In the genomic region with DNA sequence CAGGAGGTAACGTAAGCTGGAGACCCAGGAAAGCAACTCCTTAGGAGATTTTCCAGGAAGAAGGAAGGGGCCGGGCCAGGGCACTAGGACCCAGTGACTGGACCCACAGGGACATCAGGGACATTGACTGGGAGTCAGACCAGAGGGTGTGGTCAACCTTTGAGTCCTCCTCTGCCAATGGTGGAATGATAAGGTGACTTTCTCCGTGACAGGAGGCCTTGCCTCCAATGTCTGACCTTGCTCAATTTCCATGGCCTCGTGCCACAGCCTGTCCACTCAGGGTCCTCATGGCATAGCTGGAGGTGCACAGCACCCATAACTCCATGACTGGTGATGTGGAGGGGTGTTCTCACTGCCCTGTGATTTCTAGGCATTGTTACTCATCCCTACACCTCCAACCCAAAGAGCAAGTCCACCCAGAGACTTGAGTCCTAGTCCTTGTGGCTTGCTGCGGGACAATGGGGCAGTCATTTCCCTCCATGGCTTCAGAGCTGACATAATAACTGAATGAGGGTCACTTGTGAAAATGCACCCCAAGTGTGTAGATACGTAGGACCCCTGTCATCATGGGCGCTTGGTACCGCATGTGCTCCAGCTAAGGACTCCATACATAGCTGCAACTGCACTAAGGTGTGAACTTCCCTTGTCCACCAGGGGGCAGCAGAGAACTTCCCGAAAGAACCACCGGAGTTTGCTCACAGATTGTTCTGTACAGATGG, we compare ENCODE assay signal across 8 cellular contexts. TPM values are rescaled to one million over a fixed set of nuclear protein-coding genes. Genes with fewer than 3 reads are reported as not detected.
DNase-seq lines count a peak whose midpoint lies in the region; ATAC-seq and TF ChIP-seq lines count a peak whose summit lies in the region.

No MANE protein-coding gene starts in this region.

- H3K4me1 Mint-ChIP-seq in activated CD4-positive, alpha-beta T cell treated with anti-CD3 and anti-CD28 coated beads, Interleukin-2, amount 10 ng/mL, durations not matched to agents 7 days and 5 days, result peaks cover 1% of the 10 kb centered on the region

- H3K9me3 Mint-ChIP-seq in activated CD4-positive, alpha-beta T cell treated with anti-CD3 and anti-CD28 coated beads, Interleukin-2, amount 10 ng/mL, durations not matched to agents 7 days and 5 days, result no peaks in the 10 kb centered on the region

- POLR2A ChIA-PET in activated CD4-positive, alpha-beta T cell treated with anti-CD3 and anti-CD28 coated beads, Interleukin-2, amount 10 ng/mL, durations not matched to agents 7 days and 5 days (lab: Charles Lee), result no interaction called here

- H3K36me3 Mint-ChIP-seq in activated CD4-positive, alpha-beta T cell treated with anti-CD3 and anti-CD28 coated beads, Interleukin-2, amount 10 ng/mL, durations not matched to agents 7 days and 5 days (ENCODE audit: low read depth), result no peaks in the 10 kb centered on the region

- peak; percentile 92 for DNase-seq in Ammon's horn (ENCODE audit: low spot score)
- peak; percentile 85 for DNase-seq in NCI-H69 (lab: John Stamatoyannopoulos, UW)
- peak; percentile 88 for DNase-seq in activated CD4-positive, alpha-beta T cell treated with anti-CD3 and anti-CD28 coated beads, Interleukin-2, amount 10 ng/mL, durations not matched to agents 7 days and 5 days
- peak; percentile 94 for DNase-seq in dermis blood vessel endothelial cell
- DNase-seq in lower leg skin (ENCODE audit: low spot score in 2 of 2), result peak; percentile 90 to 97
- DNase-seq in stimulated activated CD4-positive, alpha-beta T cell treated with anti-CD3 and anti-CD28 coated beads, TNF-alpha, amount 100 ng/mL, for 24 hours (ENCODE audit: low read depth in 3 of 3), result peak; percentile 67 to 80 (median 68)

- no peaks in the 10 kb centered on the region for H3K27me3 Mint-ChIP-seq in activated CD4-positive, alpha-beta T cell treated with anti-CD3 and anti-CD28 coated beads, Interleukin-2, amount 10 ng/mL, durations not matched to agents 7 days and 5 days

- H3K4me3 Mint-ChIP-seq in activated CD4-positive, alpha-beta T cell treated with anti-CD3 and anti-CD28 coated beads, Interleukin-2, amount 10 ng/mL, durations not matched to agents 7 days and 5 days, result no peak overlapping the region

- TF ChIP-seq POLR2A in lower leg skin (IDR thresholded peaks at IDR 0.05), result no peak

- intact Hi-C loops in lower leg skin (cut with DNase I; ENCODE audit: low total_unique reads), result loop anchor here (10.0 kb wide), 1 partner anchor 213 kb away; no protein-coding TSS in a partner anchor

- no peak overlapping the region for H3K27ac Mint-ChIP-seq in activated CD4-positive, alpha-beta T cell treated with anti-CD3 and anti-CD28 coated beads, Interleukin-2, amount 10 ng/mL, durations not matched to agents 7 days and 5 days

- ATAC-seq in GM19035 (IDR thresholded peaks at IDR 0.05; ENCODE audit: unreplicated experiment) (peak; percentile 85), HG03442 (IDR thresholded peaks at IDR 0.05; ENCODE audit: unreplicated experiment) (peak; percentile 82)

- CTCF ChIA-PET in activated CD4-positive, alpha-beta T cell treated with anti-CD3 and anti-CD28 coated beads, Interleukin-2, amount 10 ng/mL, durations not matched to agents 7 days and 5 days (lab: Charles Lee), result interaction anchor here (0.7 to 2.5 kb wide), 9 partner anchors 9 to 209 kb away, joined by 3 to 13 read pairs (median 3); no protein-coding TSS in a partner anchor

- no peak overlapping the region for H3K4me3 ChIP-seq in lower leg skin (ENCODE audit: low read depth, poor library complexity, severe bottlenecking)

- WGBS in lower leg skin, 2 donors, result 50 to 52% methylated on average over 10 of the region's 10 CpGs

- TF ChIP-seq CTCF in lower leg skin (IDR thresholded peaks at IDR 0.05), result peak in 1 of 3 donors; percentile 83

RNA-seq across cellular contexts. Expression of a gene that starts 4.1 kb away (rescaled TPM):
- not detected for total RNA-seq in activated CD4-positive, alpha-beta T cell treated with anti-CD3 and anti-CD28 coated beads, Interleukin-2, amount 10 ng/mL, durations not matched to agents 7 days and 5 days
- total RNA-seq in dermis blood vessel endothelial cell, result 0.17 TPM in 1 of 2 replicates, not detected in the other
- total RNA-seq in lower leg skin, result not detected

RNA-seq across cellular contexts. Expression of a gene that starts 16.9 kb away (rescaled TPM):
- not detected for total RNA-seq in activated CD4-positive, alpha-beta T cell treated with anti-CD3 and anti-CD28 coated beads, Interleukin-2, amount 10 ng/mL, durations not matched to agents 7 days and 5 days
- total RNA-seq in dermis blood vessel endothelial cell (0.14 and 0.17 TPM in 2 replicates), lower leg skin (1 to 10 TPM in 2 of 4 donors, under 1 TPM in 2; 0.53 to 5.3 (median 1.9) TPM)
